ENCODE assay signal across 33 cellular contexts in the genomic region with DNA sequence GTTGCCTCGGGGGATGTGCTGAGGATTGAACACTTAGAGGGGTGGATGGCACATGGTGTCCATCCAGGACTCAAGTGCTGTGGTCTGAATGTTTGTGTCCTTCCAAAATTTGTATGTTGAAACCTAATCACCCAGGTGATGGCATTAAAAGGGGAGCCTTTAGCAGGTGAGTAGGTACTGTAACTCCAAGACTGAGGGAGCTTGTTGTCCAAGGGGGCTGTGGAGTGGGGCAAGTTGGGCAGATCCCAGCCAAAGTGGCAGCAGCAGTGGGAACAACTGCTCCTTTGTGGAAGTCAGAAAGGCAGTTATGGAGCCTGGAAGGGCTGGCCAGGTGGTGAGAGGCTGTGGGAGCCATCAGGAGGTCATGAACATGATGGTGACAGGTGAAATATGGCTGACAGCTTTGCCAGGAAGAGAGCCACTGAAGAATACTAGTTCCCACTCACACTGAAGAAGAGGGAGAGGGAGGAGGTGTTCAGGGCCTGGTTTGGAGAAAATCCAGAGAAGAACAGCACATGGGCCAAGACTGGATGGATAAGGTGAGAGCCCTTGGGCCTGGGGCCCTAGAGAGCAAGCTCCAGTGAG.
DNase-seq lines count a peak whose midpoint lies in the region; ATAC-seq and TF ChIP-seq lines count a peak whose summit lies in the region.
"Had no signal": no experiment of that assay in that cellular context is flagged by ENCODE, and none has a peak within 500 bp of the region (broad histone marks: within the 10 kb centered on the region; RNA-seq: fewer than 3 reads in every experiment).

No MANE protein-coding gene starts in this region.

- no peak for TF ChIP-seq POLR2A in esophagus muscularis mucosa (IDR thresholded peaks at IDR 0.05; ENCODE audit: low read depth)

- H3K4me3 ChIP-seq in esophagus muscularis mucosa = no peak overlapping the region
- no peak overlapping the region for H3K4me3 ChIP-seq in lung
- H3K4me3 ChIP-seq: A549; BLaER1; BLaER1 treated with 17β-estradiol and CSF1 and Interleukin-3, amounts not matched to agents 10 nM and 100 nM had no signal

- intact Hi-C loops in cardiac septum (cut with DNase I) = no loop called here
- intact Hi-C loops in Right ventricle myocardium inferior (cut with DNase I) = no loop called here
- intact Hi-C loops in esophagus muscularis mucosa (cut with DNase I) = no loop called here

- ATAC-seq in Right ventricle myocardium inferior (no peak), lung (ENCODE audit: insufficient read depth, low FRiP score) (no peak), GM21447 (IDR thresholded peaks at IDR 0.05; ENCODE audit: unreplicated experiment) (no peak), HG03354 (IDR thresholded peaks at IDR 0.05; ENCODE audit: poor library complexity, severe bottlenecking, unreplicated experiment) (no peak), GM21717 (IDR thresholded peaks at IDR 0.05; ENCODE audit: unreplicated experiment) (no peak)
- ATAC-seq: A549; CD8-positive, alpha-beta T cell had no signal

- no peak overlapping the region for H3K27ac ChIP-seq in esophagus muscularis mucosa (replicated peaks in 1 of 4)
- H3K27ac ChIP-seq in lung (ENCODE audit: low read depth in 1 of 2, low read length in 1 of 2) = no peak overlapping the region
- H3K27ac ChIP-seq: 22Rv1; A549; BLaER1; BLaER1 treated with 17β-estradiol and CSF1 and Interleukin-3, amounts not matched to agents 10 nM and 100 nM; C4-2B had no signal

- H3K4me1 ChIP-seq in esophagus muscularis mucosa = no peaks in the 10 kb centered on the region
- no peaks in the 10 kb centered on the region for H3K4me1 ChIP-seq in lung (ENCODE audit: control insufficient read depth in 2 of 2, insufficient read depth in 2 of 2, low read length in 2 of 2)
- H3K4me1 ChIP-seq: A549, BE2C, Caco-2 had no signal

- TF ChIP-seq EP300 in esophagus muscularis mucosa (IDR thresholded peaks at IDR 0.05) = no peak

- no CpG with 5 or more reads among the region's 1 CpG for WGBS in esophagus muscularis mucosa
- WGBS in lung, 2 donors = 77% methylated on average over 1 of the region's 1 CpG

- no peaks in the 10 kb centered on the region for H3K27me3 ChIP-seq in esophagus muscularis mucosa
- H3K27me3 ChIP-seq in lung (ENCODE audit: control insufficient read depth, insufficient read depth) = no peaks in the 10 kb centered on the region
- H3K27me3 ChIP-seq: BE2C; BLaER1; BLaER1 treated with 17β-estradiol and CSF1 and Interleukin-3, amounts not matched to agents 10 nM and 100 nM had no signal

- DNase-seq in cardiac septum (ENCODE audit: low spot score) = peak; percentile 7
- DNase-seq in Right ventricle myocardium inferior (ENCODE audit: missing footprints) = no peak
- peak; percentile 15 for DNase-seq in ecto neural progenitor cell (ENCODE audit: low spot score)
- peak; percentile 72 for DNase-seq in esophagus muscularis mucosa (ENCODE audit: extremely low spot score)
- peak; percentile 20 for DNase-seq in lung (ENCODE audit: low spot score)
- DNase-seq: 8988T; ACHN; AML-193; BE2C; C1 segment of cervical spinal cord; Caco-2; Calu3; CD4-positive, alpha-beta memory T cell; CD4-positive, alpha-beta T cell; CD4-positive, CD25-positive, alpha-beta regulatory T cell; CD8-positive, alpha-beta memory T cell; CD8-positive, alpha-beta T cell; COR-L47; DMS 273 treated with DMSO at 0.1 percent for 48 hours; DMS153; DMS53; DMS79; DMS79 treated with DMSO at 0.1 percent for 48 hours; DND-41; EL had no signal

- TF ChIP-seq CTCF in esophagus muscularis mucosa (IDR thresholded peaks at IDR 0.05) (no peak), lung (IDR thresholded peaks at IDR 0.05; ENCODE audit: control extremely low read depth, extremely low read depth) (no peak)

- no peaks in the 10 kb centered on the region for H3K9me3 ChIP-seq in esophagus muscularis mucosa
- H3K9me3 ChIP-seq in lung (ENCODE audit: control insufficient read depth in 2 of 2, insufficient read depth in 1 of 2, low read length in 1 of 2) = peaks cover 0 to 3% of the 10 kb centered on the region in 2 donors
- H3K9me3 ChIP-seq: A549, BE2C, Caco-2 had no signal

- H3K36me3 ChIP-seq in esophagus muscularis mucosa (no peaks in the 10 kb centered on the region), lung (ENCODE audit: control insufficient read depth in 2 of 2, insufficient read depth in 2 of 2, low read length in 2 of 2) (no peaks in the 10 kb centered on the region)
- H3K36me3 ChIP-seq: BE2C; BLaER1; BLaER1 treated with 17β-estradiol and CSF1 and Interleukin-3, amounts not matched to agents 10 nM and 100 nM had no signal
